In genomic region chr7:150359007-150359917, GRCh38 we compare ENCODE assay signal across 1 cellular context.
TF ChIP-seq lines count a peak whose summit lies in the region.

No MANE protein-coding gene starts in this region.

TF ChIP-seq in K562, 482 proteins besides CTCF, POLR2A, EP300 and RAD21 (continued from another document and continues in another):
- TF ChIP-seq MGA (IDR thresholded peaks at IDR 0.05) = no peak
- no peak for TF ChIP-seq NFYB (IDR thresholded peaks at IDR 0.05; ENCODE audit: extremely low read depth, insufficient read length)
- no peak for TF ChIP-seq CBX8 (IDR thresholded peaks at IDR 0.05; ENCODE audit: borderline replicate concordance, extremely low read depth, low read depth, low read length, poor library complexity, severe bottlenecking)
- no peak for TF ChIP-seq NFE2L1 (tag; IDR thresholded peaks at IDR 0.05; ENCODE audit: borderline replicate concordance, low read depth)
- TF ChIP-seq SETDB1 (IDR thresholded peaks at IDR 0.05; ENCODE audit: low read length) = no peak
- no peak for TF ChIP-seq RBFOX2 (IDR thresholded peaks at IDR 0.05; ENCODE audit: low read depth, low read length)
- TF ChIP-seq FOXA1 (IDR thresholded peaks at IDR 0.05; ENCODE audit: borderline replicate concordance) = no peak
- no peak for TF ChIP-seq LCOR (CRISPR knock-in tag; IDR thresholded peaks at IDR 0.05)
- TF ChIP-seq RFX7 (CRISPR knock-in tag; IDR thresholded peaks at IDR 0.05) = no peak
- no peak for TF ChIP-seq E2F5 (CRISPR knock-in tag; IDR thresholded peaks at IDR 0.05)
- TF ChIP-seq MAFK (IDR thresholded peaks at IDR 0.05; ENCODE audit: low read length) = no peak
- no peak for TF ChIP-seq POLR3G (IDR thresholded peaks at IDR 0.05; ENCODE audit: extremely low read depth, insufficient read length, insufficient replicate concordance)
- TF ChIP-seq FOS (IDR thresholded peaks at IDR 0.05; ENCODE audit: extremely low read depth, insufficient read length) = no peak
- peak; percentile 67; the same call in 1 of the 2 replicates for TF ChIP-seq THRB (CRISPR knock-in tag; conservative IDR thresholded peaks at IDR 0.05)
- TF ChIP-seq U2AF1 (optimal IDR thresholded peaks at IDR 0.05; ENCODE audit: low read depth, low read length) = no peak
- 0 out of 2 replicates have a peak, but pooled peaks have one; percentile 27 for TF ChIP-seq ZBTB43 (CRISPR knock-in tag; IDR thresholded peaks at IDR 0.05)
- no peak for TF ChIP-seq KDM1A (IDR thresholded peaks at IDR 0.05)
- no peak for TF ChIP-seq FOSL1 (tag; conservative IDR thresholded peaks at IDR 0.05)
- TF ChIP-seq ETS1 (conservative IDR thresholded peaks at IDR 0.05; ENCODE audit: control insufficient read depth, low read depth, low read length) = no peak
- 0 out of 2 replicates have a peak, but pooled peaks have one; percentile 61 for TF ChIP-seq ZBTB26 (CRISPR knock-in tag; IDR thresholded peaks at IDR 0.05)
- no peak for TF ChIP-seq ESRRA (IDR thresholded peaks at IDR 0.05; ENCODE audit: borderline replicate concordance, low read depth)
- TF ChIP-seq NR3C1 (CRISPR knock-in tag; IDR thresholded peaks at IDR 0.05) = no peak
- TF ChIP-seq HMGN3 (IDR thresholded peaks at IDR 0.05; ENCODE audit: borderline replicate concordance, extremely low read depth, insufficient read length, low read depth, low read length) = no peak
- peak; percentile 59; the same call in 1 of the 2 replicates for TF ChIP-seq OTX1 (CRISPR knock-in tag; IDR thresholded peaks at IDR 0.05)
- TF ChIP-seq MLLT1 (IDR thresholded peaks at IDR 0.05) = peak; percentile 61 to 65; a peak in 3 of 4 replicates
- TF ChIP-seq CGGBP1 (CRISPR knock-in tag; IDR thresholded peaks at IDR 0.05) = no peak
- TF ChIP-seq RBM15 (IDR thresholded peaks at IDR 0.05; ENCODE audit: insufficient read depth, low read length) = no peak
- TF ChIP-seq HBP1 (CRISPR knock-in tag; IDR thresholded peaks at IDR 0.05) = peak; percentile 20; the same call in 1 of the 2 replicates
- TF ChIP-seq ZBTB11 (CRISPR knock-in tag; IDR thresholded peaks at IDR 0.05) = no peak
- no peak for TF ChIP-seq ZNF24 (IDR thresholded peaks at IDR 0.05)
- no peak for TF ChIP-seq RCOR1 (IDR thresholded peaks at IDR 0.05; ENCODE audit: borderline replicate concordance in 1 of 2, low read depth in 2 of 2, low read length in 2 of 2)
